Comparison of ENCODE assay signal across 9 cellular contexts in the genomic region with DNA sequence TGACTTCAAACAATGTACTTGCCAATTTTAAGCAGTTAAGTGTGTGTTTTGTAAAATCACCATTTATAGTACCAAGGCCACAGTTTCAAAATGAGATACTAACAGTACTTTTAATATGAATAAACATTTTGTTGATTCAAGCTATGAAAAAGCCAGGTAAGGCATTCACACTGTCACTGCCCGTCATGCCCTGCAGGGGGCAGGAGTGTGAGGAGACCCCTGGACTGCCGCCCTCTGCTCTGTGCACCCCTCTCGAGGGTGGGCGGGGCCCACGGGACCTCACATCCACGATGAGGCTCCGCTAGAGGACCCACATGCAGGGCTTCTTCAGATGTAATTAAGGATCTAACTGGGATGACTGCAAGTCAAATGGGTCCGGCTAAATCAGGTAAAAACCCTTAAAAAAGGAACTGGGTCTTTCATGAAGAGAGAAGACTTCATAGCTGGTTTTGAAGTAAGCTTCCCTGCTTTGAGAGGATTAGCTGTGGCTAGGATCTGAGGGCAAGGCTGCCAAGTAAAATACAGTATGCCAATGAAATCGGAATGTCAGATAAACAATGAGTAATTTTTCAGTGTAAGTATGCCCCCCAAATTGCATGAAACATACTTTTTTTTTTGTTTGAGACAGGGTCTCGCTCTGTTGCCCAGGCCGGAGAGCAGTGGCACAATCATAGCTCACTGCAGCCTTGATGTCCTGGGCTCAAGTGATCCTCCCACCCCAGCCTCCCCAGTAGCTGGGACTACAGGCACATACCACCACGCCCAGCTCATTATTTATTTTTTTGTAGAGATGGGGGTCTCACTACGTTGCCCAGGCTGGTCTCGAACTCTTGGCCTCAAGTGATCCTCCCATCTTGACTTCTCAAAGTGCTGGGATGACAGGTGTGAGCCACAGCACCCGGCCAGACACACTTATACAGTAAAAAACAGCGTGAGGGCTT. TPM values are rescaled to one million over a fixed set of nuclear protein-coding genes. Genes with fewer than 3 reads are reported as not detected.
DNase-seq lines count a peak whose midpoint lies in the region; ATAC-seq and TF ChIP-seq lines count a peak whose summit lies in the region.
"Had no signal": no experiment of that assay in that cellular context is flagged by ENCODE, and none has a peak within 500 bp of the region (broad histone marks: within the 10 kb centered on the region; RNA-seq: fewer than 3 reads in every experiment).

No MANE protein-coding gene starts in this region.

- no peak overlapping the region for H3K4me2 ChIP-seq in smooth muscle cell

- TF ChIP-seq CTCF in RWPE2 (IDR thresholded peaks at IDR 0.05; ENCODE audit: poor library complexity, severe bottlenecking) (peak; percentile 78), epithelial cell of proximal tubule (conservative IDR thresholded peaks at IDR 0.05; ENCODE audit: low read depth, low read length) (peak; percentile 53), smooth muscle cell (IDR thresholded peaks at IDR 0.05; ENCODE audit: borderline replicate concordance, insufficient read depth, poor library complexity, severe bottlenecking) (peak; percentile 52)

- intact Hi-C loops in activated CD4-positive, alpha-beta T cell treated with anti-CD3 and anti-CD28 coated beads for 36 hours (cut with DNase I, micrococcal nuclease), result no loop called here

- H3K27me3 ChIP-seq in RWPE2 (ENCODE audit: insufficient read depth, poor library complexity, severe bottlenecking) (no peaks in the 10 kb centered on the region), smooth muscle cell (ENCODE audit: low read depth) (no peaks in the 10 kb centered on the region)

- H3K4me3 Mint-ChIP-seq in activated CD4-positive, alpha-beta T cell treated with anti-CD3 and anti-CD28 coated beads for 36 hours, result no peak overlapping the region

- H3K27ac Mint-ChIP-seq in activated CD4-positive, alpha-beta T cell treated with anti-CD3 and anti-CD28 coated beads for 36 hours, result peak overlapping the region; percentile 58

- POLR2A ChIA-PET in activated CD4-positive, alpha-beta T cell treated with anti-CD3 and anti-CD28 coated beads for 36 hours (lab: Charles Lee), result interaction anchor here (0.7 to 1.2 kb wide), 3 partner anchors 27 to 113 kb away, joined by 3 read pairs; partner anchors contain the start of gene GID8

- H3F3A ChIP-seq in smooth muscle cell (ENCODE audit: low read depth), result peaks cover 27% of the 10 kb centered on the region

- no peak overlapping the region for H3K9ac ChIP-seq in smooth muscle cell (ENCODE audit: low read depth)

- H3K27ac ChIP-seq in RWPE2 (ENCODE audit: poor library complexity, severe bottlenecking), result no peak overlapping the region
- no peak overlapping the region for H3K27ac ChIP-seq in smooth muscle cell (ENCODE audit: low read depth)

- peaks cover 100% of the 10 kb centered on the region for H4K20me1 ChIP-seq in smooth muscle cell (ENCODE audit: low read depth)

- H3K79me2 ChIP-seq in smooth muscle cell (ENCODE audit: low read depth), result peaks cover 59% of the 10 kb centered on the region

- CTCF ChIA-PET in activated CD4-positive, alpha-beta T cell treated with anti-CD3 and anti-CD28 coated beads for 36 hours (lab: Charles Lee), result interaction anchor here (0.6 to 3.3 kb wide), 16 partner anchors 10 to 578 kb away, joined by 3 to 60 read pairs (median 4); partner anchors contain the start of genes DIDO1 and GID8

- WGBS in smooth muscle cell (ENCODE audit: low lambda C conversion rate), result 88% methylated on average over 16 of the region's 16 CpGs

- ATAC-seq in activated CD4-positive, alpha-beta T cell treated with anti-CD3 and anti-CD28 coated beads for 36 hours, result peak; percentile 76
- ATAC-seq in RWPE2 (ENCODE audit: low read depth) (no peak), HG03439 (IDR thresholded peaks at IDR 0.05; ENCODE audit: unreplicated experiment) (no peak)

- H3K36me3 ChIP-seq in RWPE2 (ENCODE audit: low read depth) (peaks cover 100% of the 10 kb centered on the region), smooth muscle cell (ENCODE audit: low read depth) (peaks cover 25% of the 10 kb centered on the region)

- no peaks in the 10 kb centered on the region for H3K9me3 Mint-ChIP-seq in activated CD4-positive, alpha-beta T cell treated with anti-CD3 and anti-CD28 coated beads for 36 hours (ENCODE audit: low read depth)

- H3K4me1 ChIP-seq in RWPE2 (ENCODE audit: insufficient read depth, poor library complexity, severe bottlenecking) (no peaks in the 10 kb centered on the region), smooth muscle cell (ENCODE audit: low read depth) (no peaks in the 10 kb centered on the region)

- peaks cover 79% of the 10 kb centered on the region for H3K36me3 Mint-ChIP-seq in activated CD4-positive, alpha-beta T cell treated with anti-CD3 and anti-CD28 coated beads for 36 hours (ENCODE audit: low read depth)

- no peaks in the 10 kb centered on the region for H3K27me3 Mint-ChIP-seq in activated CD4-positive, alpha-beta T cell treated with anti-CD3 and anti-CD28 coated beads for 36 hours

- H3K4me1 Mint-ChIP-seq in activated CD4-positive, alpha-beta T cell treated with anti-CD3 and anti-CD28 coated beads for 36 hours, result peaks cover 11% of the 10 kb centered on the region

- no peak overlapping the region for H3K4me3 ChIP-seq in RWPE2 (ENCODE audit: severe bottlenecking)
- H3K4me3 ChIP-seq in epithelial cell of proximal tubule (ENCODE audit: low read depth, low read length), result no peak overlapping the region
- no peak overlapping the region for H3K4me3 ChIP-seq in smooth muscle cell

- H3K9me3 ChIP-seq in RWPE2 (ENCODE audit: severe bottlenecking) (no peaks in the 10 kb centered on the region), smooth muscle cell (replicated peaks; ENCODE audit: low read depth) (no peaks in the 10 kb centered on the region)

- peak; percentile 62 for DNase-seq in activated CD4-positive, alpha-beta T cell treated with anti-CD3 and anti-CD28 coated beads for 36 hours
- DNase-seq in activated CD4-positive, alpha-beta T cell treated with anti-CD3 and anti-CD28 coated beads, Interleukin-2, amount 50 U/mL, for 4 hours, result no peak
- DNase-seq in RWPE2 (ENCODE audit: low spot score) (peak; percentile 79), epithelial cell of proximal tubule (ENCODE audit: low read depth) (no peak), smooth muscle cell (lab: John Stamatoyannopoulos, UW; ENCODE audit: unreplicated experiment) (no peak), RKO (ENCODE audit: low spot score) (no peak), NCI-H1694 (lab: John Stamatoyannopoulos, UW) (no peak)
- DNase-seq: activated CD4-positive, CD25-positive, alpha-beta regulatory T cell had no signal

- H2AFZ ChIP-seq in smooth muscle cell (ENCODE audit: low read depth), result no peak overlapping the region

RNA-seq across cellular contexts. Expression of gene DIDO1, which starts 18.7 kb away (rescaled TPM):
- 10 to 100 TPM; 43.7 to 49.7 TPM for total RNA-seq in activated CD4-positive, alpha-beta T cell treated with anti-CD3 and anti-CD28 coated beads for 36 hours
- total RNA-seq in epithelial cell of proximal tubule (26.9 and 32.3 TPM in 2 replicates), smooth muscle cell (24.6 and 25.8 TPM in 2 replicates)
- 14.4 and 16.0 TPM in 2 replicates for polyA plus RNA-seq in smooth muscle cell

RNA-seq across cellular contexts. Expression of gene GID8, which starts 30.3 kb away (rescaled TPM):
- 10 to 100 TPM; 30.7 to 39.9 TPM for total RNA-seq in activated CD4-positive, alpha-beta T cell treated with anti-CD3 and anti-CD28 coated beads for 36 hours
- total RNA-seq in epithelial cell of proximal tubule (23.2 and 23.6 TPM in 2 replicates), smooth muscle cell (23.5 and 34.8 TPM in 2 replicates)
- 13.9 and 20.8 TPM in 2 replicates for polyA plus RNA-seq in smooth muscle cell

RNA-seq across cellular contexts. Expression of gene SLC17A9, which starts 44.9 kb away (rescaled TPM):
- total RNA-seq in activated CD4-positive, alpha-beta T cell treated with anti-CD3 and anti-CD28 coated beads for 36 hours, result 10 to 100 TPM; 16.2 to 16.5 TPM
- total RNA-seq in epithelial cell of proximal tubule (17.4 and 19.5 TPM in 2 replicates), smooth muscle cell (32.4 and 32.5 TPM in 2 replicates)
- polyA plus RNA-seq in smooth muscle cell, result 92.5 and 96.7 TPM in 2 replicates

RNA-seq across cellular contexts. Expression of gene TCFL5, which starts 46.0 kb away (rescaled TPM):
- 1 to 10 TPM; 5.2 to 6.6 TPM for total RNA-seq in activated CD4-positive, alpha-beta T cell treated with anti-CD3 and anti-CD28 coated beads for 36 hours
- total RNA-seq in epithelial cell of proximal tubule (5.7 and 7.2 TPM in 2 replicates), smooth muscle cell (9.1 and 9.5 TPM in 2 replicates)
- 6.8 and 12.5 TPM in 2 replicates for polyA plus RNA-seq in smooth muscle cell

Comparison
In these comparisons a context has a peak if more than half of its experiments do, and no peak if none do; other contexts are left out.
1. DNase-seq: peak in activated CD4-positive, alpha-beta T cell treated with anti-CD3 and anti-CD28 coated beads for 36 hours (single experiment) and RWPE2 (single experiment); none in activated CD4-positive, alpha-beta T cell treated with anti-CD3 and anti-CD28 coated beads, Interleukin-2, amount 50 U/mL, for 4 hours (0 of 2), epithelial cell of proximal tubule (single experiment), smooth muscle cell (single experiment), RKO (single experiment) and NCI-H1694 (single experiment).
2. Peak in every context shown above with its lines, with median percentiles within 50 percentile points of each other: CTCF ChIP-seq.